ENCODE assay signal across 8 cellular contexts in the genomic region with DNA sequence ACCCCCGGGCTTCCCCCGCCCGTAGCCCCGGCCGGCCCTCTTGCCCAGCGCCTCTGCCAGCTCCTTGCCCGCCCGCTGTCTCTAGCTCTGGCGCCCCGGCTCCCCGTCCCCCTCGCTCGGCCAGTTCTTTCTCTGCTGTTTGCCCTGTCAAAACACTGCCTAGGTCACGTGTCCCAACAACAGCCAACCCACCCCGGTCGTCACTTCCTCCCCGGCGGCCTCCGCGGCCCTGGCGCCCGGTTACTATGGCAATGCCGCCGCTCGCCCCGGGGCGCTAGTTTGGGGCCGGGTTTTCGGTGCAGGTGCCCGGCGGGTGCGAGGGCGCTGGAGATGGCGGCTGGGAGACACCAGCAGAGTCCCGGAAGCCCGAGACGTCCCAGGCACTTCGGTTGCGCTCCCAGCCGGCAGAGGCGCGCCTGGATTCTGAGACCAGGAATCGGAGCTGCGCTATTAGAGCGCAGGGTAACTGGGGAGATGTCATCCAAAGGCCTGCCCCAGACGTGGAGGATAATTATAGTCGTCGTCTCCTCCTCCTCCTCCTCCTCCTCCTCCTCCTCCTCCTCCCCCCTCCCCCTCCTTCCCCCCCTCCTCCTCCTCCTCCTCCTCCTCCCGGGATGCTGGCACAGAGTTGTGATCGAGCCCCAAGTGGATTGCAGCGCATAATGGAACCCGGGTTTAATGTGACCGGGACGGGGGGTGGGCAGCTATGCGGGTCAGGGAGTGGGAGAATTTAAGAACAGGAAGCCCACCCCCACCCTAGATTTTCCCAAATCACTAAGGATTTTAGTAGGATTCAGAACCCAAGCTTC. TPM values are rescaled to one million over a fixed set of nuclear protein-coding genes. Genes with fewer than 3 reads are reported as not detected.
DNase-seq lines count a peak whose midpoint lies in the region; ATAC-seq, FAIRE-seq and TF ChIP-seq lines count a peak whose summit lies in the region.

A gene with protein sequence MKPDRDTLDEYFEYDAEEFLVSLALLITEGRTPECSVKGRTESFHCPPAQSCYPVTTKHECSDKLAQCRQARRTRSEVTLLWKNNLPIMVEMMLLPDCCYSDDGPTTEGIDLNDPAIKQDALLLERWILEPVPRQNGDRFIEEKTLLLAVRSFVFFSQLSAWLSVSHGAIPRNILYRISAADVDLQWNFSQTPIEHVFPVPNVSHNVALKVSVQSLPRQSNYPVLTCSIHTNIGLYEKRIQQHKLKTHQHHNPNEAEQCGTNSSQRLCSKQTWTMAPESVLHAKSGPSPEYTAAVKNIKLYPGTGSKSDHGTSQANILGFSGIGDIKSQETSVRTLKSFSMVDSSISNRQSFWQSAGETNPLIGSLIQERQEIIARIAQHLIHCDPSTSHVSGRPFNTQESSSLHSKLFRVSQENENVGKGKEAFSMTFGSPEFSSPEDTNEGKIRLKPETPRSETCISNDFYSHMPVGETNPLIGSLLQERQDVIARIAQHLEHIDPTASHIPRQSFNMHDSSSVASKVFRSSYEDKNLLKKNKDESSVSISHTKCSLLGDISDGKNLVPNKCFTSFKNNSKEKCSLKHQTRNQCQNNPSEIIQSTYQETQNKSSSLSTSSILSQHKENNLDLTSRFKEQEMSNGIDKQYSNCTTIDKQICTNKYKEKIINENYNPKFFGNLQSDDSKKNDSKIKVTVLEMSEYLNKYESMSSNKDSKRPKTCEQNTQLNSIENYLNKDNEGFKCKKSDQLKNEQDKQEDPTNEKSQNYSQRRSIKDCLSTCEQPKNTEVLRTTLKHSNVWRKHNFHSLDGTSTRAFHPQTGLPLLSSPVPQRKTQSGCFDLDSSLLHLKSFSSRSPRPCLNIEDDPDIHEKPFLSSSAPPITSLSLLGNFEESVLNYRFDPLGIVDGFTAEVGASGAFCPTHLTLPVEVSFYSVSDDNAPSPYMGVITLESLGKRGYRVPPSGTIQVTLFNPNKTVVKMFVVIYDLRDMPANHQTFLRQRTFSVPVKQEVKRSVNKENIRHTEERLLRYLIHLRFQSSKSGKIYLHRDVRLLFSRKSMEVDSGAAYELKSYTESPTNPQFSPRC (minus strand): TSS at position 157 of the 809 bp plus-strand sequence. CDS start 1,367 bp downstream, outside the sequence.

- no peaks in the 10 kb centered on the region for H3K36me3 ChIP-seq in HepG2 (replicated peaks in 1 of 2; ENCODE audit: control insufficient read depth in 1 of 2, insufficient read depth in 2 of 2, low read length in 2 of 2)

- FAIRE-seq in HepG2 (lab: Jason Lieb, UNC) = peak; percentile 51

- WGBS in HepG2 (ENCODE audit: low lambda C conversion rate) = 2% methylated on average over 14 of the region's 55 CpGs

- POLR2A ChIA-PET in HepG2 (lab: Yijun Ruan, JAX) = interaction anchor here (0.7 to 1.2 kb wide), 4 partner anchors 55 to 707 kb away, joined by 3 to 4 read pairs (median 3); no protein-coding TSS in a partner anchor

- peak within 1 kb of the TSS; percentile 82 for H3K9ac ChIP-seq in HepG2 (ENCODE audit: insufficient read depth, low read depth, low read length)

- ATAC-seq in GM19351 (IDR thresholded peaks at IDR 0.05; ENCODE audit: unreplicated experiment) (peak; percentile 72), HG03521 (IDR thresholded peaks at IDR 0.05; ENCODE audit: unreplicated experiment) (peak; percentile 69), HepG2 (peak; percentile 91)

- 0 out of 2 replicates have a peak, but pooled peaks have one; percentile 10 for TF ChIP-seq CTCF in HepG2 (CRISPR knock-in tag; IDR thresholded peaks at IDR 0.05)

- TF ChIP-seq EP300 in HepG2 (IDR thresholded peaks at IDR 0.05; ENCODE audit: low read depth in 2 of 2, low read length in 2 of 2) (0 out of 4 replicates have a peak, but pooled peaks of 1 of the 2 experiments have one; percentile 10), HepG2 (CRISPR knock-in tag; IDR thresholded peaks at IDR 0.05; ENCODE audit: borderline replicate concordance) (no peak)

- DNase-seq in C1 segment of cervical spinal cord (lab: John Stamatoyannopoulos, UW) (peak; percentile 77 to 96 (median 94)), NCI-H748 (lab: John Stamatoyannopoulos, UW; ENCODE audit: unreplicated experiment) (peak; percentile 86), dermis blood vessel endothelial cell (peak; percentile 94), HepG2 (ENCODE audit: low spot score) (peak; percentile 82)
- peak; percentile 89 to 92 for DNase-seq in activated CD4-positive, alpha-beta T cell treated with anti-CD3 and anti-CD28 coated beads, Interleukin-2, amount 50 U/mL, for 48 hours
- peak; percentile 87 for DNase-seq in stimulated activated CD4-positive, alpha-beta T cell treated with anti-CD3 and anti-CD28 coated beads, Interleukin-4, amount 100 ng/mL, for 1 hour

- TF ChIP-seq RAD21 in HepG2 (CRISPR knock-in tag; IDR thresholded peaks at IDR 0.05) = no peak

- H3K9me3 ChIP-seq in HepG2 (ENCODE audit: low read length) = no peaks in the 10 kb centered on the region

- CTCF ChIA-PET in HepG2 (lab: Yijun Ruan, JAX; ENCODE audit: low intra/inter-chr PET ratio, low total read pairs) = no interaction called here

- H3K4me1 ChIP-seq in HepG2 (ENCODE audit: insufficient read depth, low read length) = peaks cover 14% of the 10 kb centered on the region

- intact Hi-C loops in HepG2 (cut with micrococcal nuclease; ENCODE audit: unreplicated experiment) = loop anchor here (2.0 to 10.0 kb wide), 3 partner anchors 29 to 155 kb away; partner anchors contain the start of genes ARPP19 and MYO5A

- no peak within 1 kb of the TSS for H2AFZ ChIP-seq in HepG2 (ENCODE audit: low read length)

- H3K79me2 ChIP-seq in HepG2 (ENCODE audit: insufficient read depth, low read length) = no peaks in the 10 kb centered on the region

- H3K27me3 ChIP-seq in HepG2 (ENCODE audit: control insufficient read depth in 1 of 2, insufficient read depth in 2 of 2, low read length in 2 of 2) = no peaks in the 10 kb centered on the region; a peak in 1 of 5 replicates

- H3K4me2 ChIP-seq in HepG2 (ENCODE audit: low read depth, low read length) = peak within 1 kb of the TSS; percentile 77

- H3K4me3 ChIP-seq in HepG2 (replicated peaks in 1 of 3; ENCODE audit: insufficient read depth in 1 of 3, low read depth in 2 of 3, low read length in 3 of 3) = peak within 1 kb of the TSS; percentile 84 to 98 (median 94)

- H3K27ac ChIP-seq in HepG2 (ENCODE audit: extremely low read length, insufficient read depth, low read length) = peak within 1 kb of the TSS; percentile 96

- in situ Hi-C loops in HepG2 (cut with HindIII; ENCODE audit: extremely low pct_ligation_motif_present, low pct_unique_long_range_greater_than_20kb) = no loop called here

- BruUV-seq in HepG2 (replicated peaks; lab: Mats Ljungman, UMichigan) = no TSS peak

- peak in 1 of 2 experiments; percentile 64; a peak in 2 of 4 replicates for TF ChIP-seq POLR2A in HepG2 (IDR thresholded peaks at IDR 0.05; ENCODE audit: insufficient read depth in 1 of 2, low read depth in 2 of 2, low read length in 2 of 2)

- H4K20me1 ChIP-seq in HepG2 (ENCODE audit: insufficient read depth, low read length) = no peaks in the 10 kb centered on the region

TF ChIP-seq in HepG2, 621 proteins besides CTCF, POLR2A, EP300 and RAD21 (continues in another document):
- TF ChIP-seq, protein P1, sequence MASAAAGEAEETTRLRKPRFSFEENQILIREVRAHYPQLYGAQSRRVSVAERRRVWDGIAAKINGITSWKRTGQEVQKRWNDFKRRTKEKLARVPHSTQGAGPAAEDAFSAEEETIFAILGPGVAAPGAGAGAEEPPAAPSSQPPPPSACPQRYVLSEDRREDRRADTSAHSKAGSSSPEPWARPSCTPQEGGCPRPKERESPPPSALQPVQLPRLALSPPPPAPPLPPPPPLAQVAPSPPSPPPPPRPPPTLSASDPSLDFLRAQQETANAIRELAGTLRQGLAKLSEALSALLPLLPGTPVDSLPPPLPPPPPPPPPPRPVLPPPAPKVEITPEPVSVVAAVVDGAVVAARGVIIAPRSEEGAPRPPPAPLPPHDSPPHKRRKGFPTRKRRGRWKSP (CRISPR knock-in tag; IDR thresholded peaks at IDR 0.05) = peak; percentile 99
- no peak for TF ChIP-seq FOXJ3 (CRISPR knock-in tag; IDR thresholded peaks at IDR 0.05; ENCODE audit: borderline replicate concordance)
- TF ChIP-seq NBN (conservative IDR thresholded peaks at IDR 0.05) = no peak
- TF ChIP-seq, protein P2, sequence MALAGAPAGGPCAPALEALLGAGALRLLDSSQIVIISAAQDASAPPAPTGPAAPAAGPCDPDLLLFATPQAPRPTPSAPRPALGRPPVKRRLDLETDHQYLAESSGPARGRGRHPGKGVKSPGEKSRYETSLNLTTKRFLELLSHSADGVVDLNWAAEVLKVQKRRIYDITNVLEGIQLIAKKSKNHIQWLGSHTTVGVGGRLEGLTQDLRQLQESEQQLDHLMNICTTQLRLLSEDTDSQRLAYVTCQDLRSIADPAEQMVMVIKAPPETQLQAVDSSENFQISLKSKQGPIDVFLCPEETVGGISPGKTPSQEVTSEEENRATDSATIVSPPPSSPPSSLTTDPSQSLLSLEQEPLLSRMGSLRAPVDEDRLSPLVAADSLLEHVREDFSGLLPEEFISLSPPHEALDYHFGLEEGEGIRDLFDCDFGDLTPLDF (CRISPR knock-in tag; IDR thresholded peaks at IDR 0.05) = 0 out of 2 replicates have a peak, but pooled peaks have one; percentile 52
- no peak for TF ChIP-seq MAFG (CRISPR knock-in tag; IDR thresholded peaks at IDR 0.05)

RNA-seq across cellular contexts. Expression of the gene that starts here (rescaled TPM):
- total RNA-seq in dermis blood vessel endothelial cell (66.3 and 66.5 TPM in 2 replicates), HepG2 (2016; rRNA removed; fragmentation: Illumina TruSeq; extraction: Trizol) (5.5 and 6.6 TPM in 2 replicates)
- total RNA-seq in HepG2 (2016; cell fraction: cytosol; rRNA removed; fragmentation: Illumina TruSeq; extraction: Trizol; ENCODE audit: low read depth) = 2.3 and 2.7 TPM in 2 replicates
- 6.3 and 6.6 TPM in 2 replicates for total RNA-seq in HepG2 (2016; cell fraction: insoluble cytoplasmic fraction; rRNA removed; fragmentation: Illumina TruSeq; extraction: Trizol)
- total RNA-seq in HepG2 (2016; cell fraction: membrane; rRNA removed; fragmentation: Illumina TruSeq; extraction: Trizol) = 2.8 and 3.8 TPM in 2 replicates
- 20.3 and 22.5 TPM in 2 replicates for total RNA-seq in HepG2 (2016; cell fraction: nucleus; rRNA removed; fragmentation: Illumina TruSeq; extraction: Trizol)
- 15.2 and 16.3 TPM in 2 replicates for polyA plus RNA-seq in HepG2 (2011; rRNA removed)
- 2.8 and 6.1 TPM in 2 replicates for polyA plus RNA-seq in HepG2 (2011; cell fraction: cytosol; rRNA removed)
- polyA plus RNA-seq in HepG2 (2011; cell fraction: nucleus; rRNA removed) = 26.4 and 35.0 TPM in 2 replicates
- 10.2 and 13.6 TPM in 2 replicates for polyA plus RNA-seq in HepG2 (2012)
- polyA plus RNA-seq in HepG2 (2016; cell fraction: cytosol; fragmentation: Illumina TruSeq; extraction: Trizol; ENCODE audit: low read depth) = 0.59 and 0.75 TPM in 2 replicates
- polyA plus RNA-seq in HepG2 (2016; cell fraction: insoluble cytoplasmic fraction; fragmentation: Illumina TruSeq; extraction: Trizol; ENCODE audit: low read depth) = 6.0 TPM in 2 replicates
- polyA plus RNA-seq in HepG2 (2016; cell fraction: membrane; fragmentation: Illumina TruSeq; extraction: Trizol; ENCODE audit: low read depth) = 0.95 and 1.4 TPM in 2 replicates
- 28.7 and 35.9 TPM in 2 replicates for polyA plus RNA-seq in HepG2 (2016; cell fraction: nucleus; fragmentation: Illumina TruSeq; extraction: Trizol; ENCODE audit: insufficient read depth, low read depth)
- 13.2 and 17.2 TPM in 2 replicates for polyA minus RNA-seq in HepG2 (2011; rRNA and poly(A)+ RNA removed; ENCODE audit: low replicate concordance)
- 5.5 and 12.6 TPM in 2 replicates for polyA minus RNA-seq in HepG2 (2011; cell fraction: cytosol; rRNA and poly(A)+ RNA removed)
- polyA minus RNA-seq in HepG2 (2011; cell fraction: nucleus; rRNA and poly(A)+ RNA removed) = 70.6 and 77.7 TPM in 2 replicates

Comparison
In these comparisons a context has a peak if more than half of its experiments do, and no peak if none do; other contexts are left out.
1. Peak in every context shown above with its lines: DNase-seq, ATAC-seq, H3K4me3 ChIP-seq and H3K27ac ChIP-seq.